In genomic region chr2:50443868-50444267, GRCh38 we compare ENCODE assay signal across 13 cellular contexts.
DNase-seq lines count a peak whose midpoint lies in the region; ATAC-seq and TF ChIP-seq lines count a peak whose summit lies in the region.
"Had no signal": no experiment of that assay in that cellular context is flagged by ENCODE, and none has a peak within 500 bp of the region (broad histone marks: within the 10 kb centered on the region; RNA-seq: fewer than 3 reads in every experiment).

No MANE protein-coding gene starts in this region.

- no peak for TF ChIP-seq CTCF in mesothelial cell of epicardium (IDR thresholded peaks at IDR 0.05; ENCODE audit: unreplicated experiment)

- H3K9me3 Mint-ChIP-seq in mesothelial cell of epicardium = no peaks in the 10 kb centered on the region

- peaks cover 2% of the 10 kb centered on the region for H3K27me3 Mint-ChIP-seq in mesothelial cell of epicardium (ENCODE audit: low read depth)

- peak; percentile 57 for ATAC-seq in GM18858 (IDR thresholded peaks at IDR 0.05; ENCODE audit: unreplicated experiment)
- peak; percentile 61 for ATAC-seq in HG03432 (IDR thresholded peaks at IDR 0.05; ENCODE audit: unreplicated experiment)
- ATAC-seq: HCT116 had no signal

- no peaks in the 10 kb centered on the region for H3K36me3 Mint-ChIP-seq in mesothelial cell of epicardium
- H3K36me3 Mint-ChIP-seq: CD4-positive, CD25-positive, alpha-beta regulatory T cell had no signal

- H3K4me1 Mint-ChIP-seq in mesothelial cell of epicardium = peaks cover 22% of the 10 kb centered on the region
- H3K4me1 Mint-ChIP-seq: CD4-positive, CD25-positive, alpha-beta regulatory T cell had no signal

- DNase-seq in DMS153 (lab: John Stamatoyannopoulos, UW) (peak; percentile 49), DMS153 treated with DMSO at 0.1 percent for 48 hours (lab: John Stamatoyannopoulos, UW; ENCODE audit: unreplicated experiment) (no peak), mesothelial cell of epicardium (ENCODE audit: low spot score in 2 of 2, unreplicated experiment in 2 of 2) (no peak), NCI-H774 (lab: John Stamatoyannopoulos, UW) (no peak), SIG-M5 treated with dmso at 0.1 percent for 504 hours (lab: John Stamatoyannopoulos, UW; ENCODE audit: unreplicated experiment) (no peak), AML-193 (lab: John Stamatoyannopoulos, UW) (no peak)
- DNase-seq: CD4-positive, CD25-positive, alpha-beta regulatory T cell; NCI-H1048; NCI-H1694; T-helper 2 cell had no signal

- peak overlapping the region; percentile 32 for H3K27ac Mint-ChIP-seq in mesothelial cell of epicardium
- H3K27ac Mint-ChIP-seq: CD4-positive, CD25-positive, alpha-beta regulatory T cell had no signal

- H3K4me3 Mint-ChIP-seq in mesothelial cell of epicardium = no peak overlapping the region
- H3K4me3 Mint-ChIP-seq: CD4-positive, CD25-positive, alpha-beta regulatory T cell had no signal
